9 cellular contexts compared by ENCODE assay signal in the genomic region with DNA sequence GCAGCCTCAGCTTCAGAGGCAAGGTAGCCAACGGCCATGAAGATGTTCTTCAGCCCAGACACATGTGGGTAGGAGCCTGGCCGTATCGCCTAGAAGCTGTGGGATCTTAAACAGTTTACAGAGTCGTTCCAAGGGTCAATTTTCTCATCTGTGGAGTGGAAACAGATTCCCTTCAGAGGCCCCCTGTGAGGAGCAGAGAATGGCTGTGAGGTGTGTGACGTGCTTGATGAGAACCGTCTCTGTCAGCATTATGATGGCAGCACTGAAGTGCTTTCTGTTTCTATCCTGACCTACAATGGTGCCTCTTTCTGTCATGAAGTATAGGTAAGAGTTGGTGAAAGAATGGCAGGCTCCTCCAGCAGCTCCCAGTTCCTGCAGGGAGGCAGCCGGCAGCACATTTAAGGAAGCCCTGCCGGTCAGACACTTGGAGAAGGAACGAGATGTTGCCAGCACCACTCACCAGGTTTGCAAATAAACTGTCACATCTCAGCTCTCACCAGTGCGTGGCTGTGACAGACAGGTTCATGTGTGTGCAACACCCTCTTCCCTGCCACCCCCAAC.
DNase-seq lines count a peak whose midpoint lies in the region; ATAC-seq and TF ChIP-seq lines count a peak whose summit lies in the region.
"Had no signal": no experiment of that assay in that cellular context is flagged by ENCODE, and none has a peak within 500 bp of the region (broad histone marks: within the 10 kb centered on the region; RNA-seq: fewer than 3 reads in every experiment).

No MANE protein-coding gene starts in this region.

- H3K4me1 Mint-ChIP-seq in neural progenitor cell, result peaks cover 58% of the 10 kb centered on the region

- peak; percentile 7 for DNase-seq in activated CD8-positive, alpha-beta memory T cell treated with anti-CD3 and anti-CD28 coated beads, Interleukin-2, amount 50 U/mL, for 24 hours (ENCODE audit: extremely low read depth)
- DNase-seq in neural progenitor cell (ENCODE audit: low spot score) (no peak), epidermal melanocyte (ENCODE audit: insufficient read length, low spot score) (no peak), NCI-H1436 (lab: John Stamatoyannopoulos, UW) (no peak), testis (no peak), coronary artery (ENCODE audit: low spot score) (no peak)

- no peaks in the 10 kb centered on the region for H4K20me1 ChIP-seq in neural progenitor cell (ENCODE audit: low read depth)

- no peaks in the 10 kb centered on the region for H3K9me3 ChIP-seq in neural progenitor cell (ENCODE audit: low read depth)
- no peaks in the 10 kb centered on the region for H3K9me3 ChIP-seq in testis

- H3K4me2 ChIP-seq in neural progenitor cell, result no peak overlapping the region

- H3K4me3 ChIP-seq in neural progenitor cell (no peak overlapping the region), testis (no peak overlapping the region), coronary artery (no peak overlapping the region)
- H3K4me3 ChIP-seq: K562 had no signal

- no peaks in the 10 kb centered on the region for H3K79me2 ChIP-seq in neural progenitor cell (ENCODE audit: low read depth)

- no peak overlapping the region for H3K9ac ChIP-seq in neural progenitor cell

- intact Hi-C loops in testis (cut with DNase I; ENCODE audit: low total_unique reads), result no loop called here

- H3F3A ChIP-seq in neural progenitor cell (ENCODE audit: low read depth), result peaks cover 25% of the 10 kb centered on the region

- H3K27me3 Mint-ChIP-seq in neural progenitor cell (ENCODE audit: insufficient read depth, low read depth), result peaks cover 7% of the 10 kb centered on the region

- H3K4me1 ChIP-seq in neural progenitor cell (peaks cover 33% of the 10 kb centered on the region), testis (no peaks in the 10 kb centered on the region)

- WGBS in testis, 2 donors, result 82 to 89% methylated on average over 10 of the region's 10 CpGs

- H3K9me3 Mint-ChIP-seq in neural progenitor cell, result peaks cover 2% of the 10 kb centered on the region

- no peak for TF ChIP-seq POLR2A in testis (IDR thresholded peaks at IDR 0.05)

- peak overlapping the region; percentile 4 for H2AFZ ChIP-seq in neural progenitor cell (replicated peaks)

- H3K27ac Mint-ChIP-seq in neural progenitor cell, result peak overlapping the region; percentile 91

- peak overlapping the region; percentile 28 for H3K4me3 Mint-ChIP-seq in neural progenitor cell

- H3K27me3 ChIP-seq in neural progenitor cell, result no peaks in the 10 kb centered on the region
- no peaks in the 10 kb centered on the region for H3K27me3 ChIP-seq in testis

- ATAC-seq in GM19351 (IDR thresholded peaks at IDR 0.05; ENCODE audit: unreplicated experiment) (peak; percentile 69), HG03103 (IDR thresholded peaks at IDR 0.05; ENCODE audit: low read depth, unreplicated experiment) (peak; percentile 44)
- ATAC-seq: K562 had no signal

- TF ChIP-seq CTCF in neural progenitor cell (IDR thresholded peaks at IDR 0.05), result no peak
- TF ChIP-seq CTCF in testis (IDR thresholded peaks at IDR 0.05), result no peak
- no peak for TF ChIP-seq CTCF in coronary artery (IDR thresholded peaks at IDR 0.05)

- H3K36me3 ChIP-seq in neural progenitor cell, result no peaks in the 10 kb centered on the region
- H3K36me3 ChIP-seq in testis (ENCODE audit: low read depth, missing control alignments), result no peaks in the 10 kb centered on the region

- H3K27ac ChIP-seq in neural progenitor cell, result no peak overlapping the region
- H3K27ac ChIP-seq in testis, result no peak overlapping the region
- no peak overlapping the region for H3K27ac ChIP-seq in coronary artery

- no peaks in the 10 kb centered on the region for H3K36me3 Mint-ChIP-seq in neural progenitor cell
